23 cellular contexts compared by ENCODE assay signal in genomic region chr3:17063591-17063990, GRCh38.
DNase-seq lines count a peak whose midpoint lies in the region; ATAC-seq and TF ChIP-seq lines count a peak whose summit lies in the region.
"Had no signal": no experiment of that assay in that cellular context is flagged by ENCODE, and none has a peak within 500 bp of the region (broad histone marks: within the 10 kb centered on the region; RNA-seq: fewer than 3 reads in every experiment).

No MANE protein-coding gene starts in this region.

- peak overlapping the region; percentile 12 for H3K27ac ChIP-seq in neutrophil
- H3K27ac ChIP-seq: gastroesophageal sphincter, PC-9, skin epidermis, transverse colon had no signal

- intact Hi-C loops in activated CD4-positive, alpha-beta memory T cell treated with anti-CD3 and anti-CD28 coated beads for 36 hours (cut with micrococcal nuclease) = no loop called here

- peaks cover 56% of the 10 kb centered on the region for H3K36me3 Mint-ChIP-seq in activated CD4-positive, alpha-beta memory T cell treated with anti-CD3 and anti-CD28 coated beads, Interleukin-2, amount 10 ng/mL, durations not matched to agents 7 days and 5 days (ENCODE audit: low read depth)
- H3K36me3 Mint-ChIP-seq in activated CD4-positive, alpha-beta memory T cell treated with anti-CD3 and anti-CD28 coated beads for 36 hours = peaks cover 20% of the 10 kb centered on the region
- H3K36me3 Mint-ChIP-seq in T-helper 17 cell (ENCODE audit: low read depth) = peaks cover 17% of the 10 kb centered on the region
- H3K36me3 Mint-ChIP-seq in effector memory CD8-positive, alpha-beta T cell (ENCODE audit: insufficient read depth) = peaks cover 19% of the 10 kb centered on the region

- H3K27ac Mint-ChIP-seq in activated CD4-positive, alpha-beta memory T cell treated with anti-CD3 and anti-CD28 coated beads, Interleukin-2, amount 10 ng/mL, durations not matched to agents 7 days and 5 days = peak overlapping the region; percentile 58
- H3K27ac Mint-ChIP-seq in activated CD4-positive, alpha-beta memory T cell treated with anti-CD3 and anti-CD28 coated beads for 36 hours = no peak overlapping the region
- peak overlapping the region; percentile 62 for H3K27ac Mint-ChIP-seq in T-helper 17 cell
- H3K27ac Mint-ChIP-seq in effector memory CD8-positive, alpha-beta T cell = peak overlapping the region; percentile 89 to 93

- no peak for ATAC-seq in T-helper 17 cell
- ATAC-seq in effector memory CD8-positive, alpha-beta T cell (replicated peaks) = no peak
- ATAC-seq: gastroesophageal sphincter, left lobe of liver, Right ventricle myocardium inferior had no signal

- peaks cover 6% of the 10 kb centered on the region for H3K9me3 Mint-ChIP-seq in activated CD4-positive, alpha-beta memory T cell treated with anti-CD3 and anti-CD28 coated beads, Interleukin-2, amount 10 ng/mL, durations not matched to agents 7 days and 5 days
- peaks cover 3% of the 10 kb centered on the region for H3K9me3 Mint-ChIP-seq in activated CD4-positive, alpha-beta memory T cell treated with anti-CD3 and anti-CD28 coated beads for 36 hours
- H3K9me3 Mint-ChIP-seq in effector memory CD8-positive, alpha-beta T cell = peaks cover 3 to 8% of the 10 kb centered on the region in 2 donors

- H3K27me3 Mint-ChIP-seq in activated CD4-positive, alpha-beta memory T cell treated with anti-CD3 and anti-CD28 coated beads, Interleukin-2, amount 10 ng/mL, durations not matched to agents 7 days and 5 days = no peaks in the 10 kb centered on the region
- H3K27me3 Mint-ChIP-seq in activated CD4-positive, alpha-beta memory T cell treated with anti-CD3 and anti-CD28 coated beads for 36 hours = no peaks in the 10 kb centered on the region
- H3K27me3 Mint-ChIP-seq in T-helper 17 cell = no peaks in the 10 kb centered on the region
- no peaks in the 10 kb centered on the region for H3K27me3 Mint-ChIP-seq in effector memory CD8-positive, alpha-beta T cell

- H3K27me3 ChIP-seq in neutrophil = no peaks in the 10 kb centered on the region
- H3K27me3 ChIP-seq: gastroesophageal sphincter, transverse colon had no signal

- TF ChIP-seq CTCF in neutrophil (IDR thresholded peaks at IDR 0.05) (no peak), GM20000 (IDR thresholded peaks at IDR 0.05; ENCODE audit: extremely low read depth, missing control alignments) (no peak)

- H3K4me1 ChIP-seq in neutrophil (ENCODE audit: control insufficient read depth in 1 of 2, insufficient read depth in 1 of 2, low read depth in 1 of 2, low read length in 1 of 2) = no peaks in the 10 kb centered on the region
- H3K4me1 ChIP-seq: gastroesophageal sphincter, transverse colon had no signal

- peaks cover 2% of the 10 kb centered on the region for H3K4me1 Mint-ChIP-seq in activated CD4-positive, alpha-beta memory T cell treated with anti-CD3 and anti-CD28 coated beads, Interleukin-2, amount 10 ng/mL, durations not matched to agents 7 days and 5 days
- H3K4me1 Mint-ChIP-seq in activated CD4-positive, alpha-beta memory T cell treated with anti-CD3 and anti-CD28 coated beads for 36 hours (ENCODE audit: low read depth) = peaks cover 5% of the 10 kb centered on the region
- H3K4me1 Mint-ChIP-seq in T-helper 17 cell = peaks cover 22% of the 10 kb centered on the region
- H3K4me1 Mint-ChIP-seq in effector memory CD8-positive, alpha-beta T cell (ENCODE audit: low read depth in 2 of 2) = peaks cover 13 to 31% of the 10 kb centered on the region in 2 donors

- H3K4me3 Mint-ChIP-seq in activated CD4-positive, alpha-beta memory T cell treated with anti-CD3 and anti-CD28 coated beads, Interleukin-2, amount 10 ng/mL, durations not matched to agents 7 days and 5 days = no peak overlapping the region
- no peak overlapping the region for H3K4me3 Mint-ChIP-seq in activated CD4-positive, alpha-beta memory T cell treated with anti-CD3 and anti-CD28 coated beads for 36 hours
- no peak overlapping the region for H3K4me3 Mint-ChIP-seq in T-helper 17 cell
- no peak overlapping the region for H3K4me3 Mint-ChIP-seq in effector memory CD8-positive, alpha-beta T cell

- no peaks in the 10 kb centered on the region for H3K9me3 ChIP-seq in T-helper 17 cell (ENCODE audit: control insufficient read depth, low read length, poor library complexity, severe bottlenecking)
- H3K9me3 ChIP-seq in neutrophil = no peaks in the 10 kb centered on the region
- H3K9me3 ChIP-seq: gastroesophageal sphincter, transverse colon had no signal

- CTCF ChIA-PET in activated CD4-positive, alpha-beta memory T cell treated with anti-CD3 and anti-CD28 coated beads, Interleukin-2, amount 10 ng/mL, durations not matched to agents 7 days and 5 days (lab: Charles Lee) = no interaction called here
- CTCF ChIA-PET in activated CD4-positive, alpha-beta memory T cell treated with anti-CD3 and anti-CD28 coated beads for 36 hours (lab: Charles Lee) = no interaction called here

- peaks cover 33% of the 10 kb centered on the region for H3K36me3 ChIP-seq in neutrophil
- H3K36me3 ChIP-seq: gastroesophageal sphincter had no signal

- POLR2A ChIA-PET in activated CD4-positive, alpha-beta memory T cell treated with anti-CD3 and anti-CD28 coated beads, Interleukin-2, amount 10 ng/mL, durations not matched to agents 7 days and 5 days (lab: Charles Lee) = no interaction called here
- POLR2A ChIA-PET in activated CD4-positive, alpha-beta memory T cell treated with anti-CD3 and anti-CD28 coated beads for 36 hours (lab: Charles Lee) = no interaction called here

- DNase-seq in activated CD4-positive, alpha-beta memory T cell treated with anti-CD3 and anti-CD28 coated beads, Interleukin-2, amount 10 ng/mL, durations not matched to agents 7 days and 5 days = no peak
- no peak for DNase-seq in activated CD4-positive, alpha-beta memory T cell treated with anti-CD3 and anti-CD28 coated beads for 36 hours
- no peak for DNase-seq in T-helper 17 cell
- DNase-seq in effector memory CD8-positive, alpha-beta T cell = no peak
- DNase-seq in activated gamma-delta T cell treated with Interleukin-2 at 50 U/mL for 16 hours = no peak
- no peak for DNase-seq in Ammon's horn (ENCODE audit: low spot score)
- DNase-seq in GM20000 (ENCODE audit: low spot score) = no peak
- DNase-seq: activated naive CD4-positive, alpha-beta T cell treated with Interleukin-2 at 50 U/mL for 16 hours; dermis blood vessel endothelial cell; hippocampal formation; IMR-90; mesenchymal stem cell; NCI-H1048; NCI-H1694 treated with DMSO at 0.1 percent for 48 hours; NCI-H524; NK-92 treated with Interleukin-12 subunit alpha and Interleukin-12 subunit beta, amount 100 ng/mL, for 24 hours; PC-9; transverse colon had no signal

- H3K4me3 ChIP-seq in neutrophil (ENCODE audit: low read depth in 1 of 2, low read length in 1 of 2) = no peak overlapping the region
- H3K4me3 ChIP-seq: gastroesophageal sphincter, PC-9, skin epidermis, transverse colon had no signal
